In genomic region chr2:60984717-60985116, GRCh38 we compare ENCODE assay signal across 1 cellular context.
TF ChIP-seq lines count a peak whose summit lies in the region.

No MANE protein-coding gene starts in this region.

TF ChIP-seq in GM12878, 131 proteins besides CTCF, POLR2A, EP300 and RAD21:
- TF ChIP-seq HDGF (IDR thresholded peaks at IDR 0.05): no peak
- TF ChIP-seq SPI1 (IDR thresholded peaks at IDR 0.05; ENCODE audit: borderline replicate concordance, insufficient read depth, low read depth, low read length): peak; percentile 88
- TF ChIP-seq MTA2 (IDR thresholded peaks at IDR 0.05; ENCODE audit: low read depth): peak; percentile 54; the same call in 1 of the 2 replicates
- TF ChIP-seq IKZF2 (IDR thresholded peaks at IDR 0.05): peak; percentile 88 to 95
- TF ChIP-seq HDAC6 (IDR thresholded peaks at IDR 0.05; ENCODE audit: unreplicated experiment): no peak
- peak; percentile 72; the same call in 1 of the 2 replicates for TF ChIP-seq DPF2 (IDR thresholded peaks at IDR 0.05)
- TF ChIP-seq BHLHE40 (IDR thresholded peaks at IDR 0.05; ENCODE audit: borderline replicate concordance in 1 of 2, low read depth in 2 of 2, low read length in 1 of 2): no peak
- no peak for TF ChIP-seq MYB (IDR thresholded peaks at IDR 0.05; ENCODE audit: borderline replicate concordance, low read depth, low read length)
- peak; percentile 65; the same call in 1 of the 2 replicates for TF ChIP-seq NFIC (IDR thresholded peaks at IDR 0.05; ENCODE audit: low read depth, low read length)
- TF ChIP-seq IKZF1 (conservative IDR thresholded peaks at IDR 0.05): peak; percentile 71; the same call in 1 of the 2 replicates
- no peak for TF ChIP-seq TCF7 (IDR thresholded peaks at IDR 0.05; ENCODE audit: borderline replicate concordance)
- TF ChIP-seq RELB (IDR thresholded peaks at IDR 0.05; ENCODE audit: low read depth): peak; percentile 76
- TF ChIP-seq, protein P1, sequence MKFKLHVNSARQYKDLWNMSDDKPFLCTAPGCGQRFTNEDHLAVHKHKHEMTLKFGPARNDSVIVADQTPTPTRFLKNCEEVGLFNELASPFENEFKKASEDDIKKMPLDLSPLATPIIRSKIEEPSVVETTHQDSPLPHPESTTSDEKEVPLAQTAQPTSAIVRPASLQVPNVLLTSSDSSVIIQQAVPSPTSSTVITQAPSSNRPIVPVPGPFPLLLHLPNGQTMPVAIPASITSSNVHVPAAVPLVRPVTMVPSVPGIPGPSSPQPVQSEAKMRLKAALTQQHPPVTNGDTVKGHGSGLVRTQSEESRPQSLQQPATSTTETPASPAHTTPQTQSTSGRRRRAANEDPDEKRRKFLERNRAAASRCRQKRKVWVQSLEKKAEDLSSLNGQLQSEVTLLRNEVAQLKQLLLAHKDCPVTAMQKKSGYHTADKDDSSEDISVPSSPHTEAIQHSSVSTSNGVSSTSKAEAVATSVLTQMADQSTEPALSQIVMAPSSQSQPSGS (IDR thresholded peaks at IDR 0.05; ENCODE audit: low read length): peak; percentile 30; the same call in 1 of the 2 replicates
- TF ChIP-seq MLLT1 (IDR thresholded peaks at IDR 0.05): no peak
TF ChIP-seq in GM12878: peak in this region for 8.
